ENCODE assay signal across 9 cellular contexts in the genomic region with DNA sequence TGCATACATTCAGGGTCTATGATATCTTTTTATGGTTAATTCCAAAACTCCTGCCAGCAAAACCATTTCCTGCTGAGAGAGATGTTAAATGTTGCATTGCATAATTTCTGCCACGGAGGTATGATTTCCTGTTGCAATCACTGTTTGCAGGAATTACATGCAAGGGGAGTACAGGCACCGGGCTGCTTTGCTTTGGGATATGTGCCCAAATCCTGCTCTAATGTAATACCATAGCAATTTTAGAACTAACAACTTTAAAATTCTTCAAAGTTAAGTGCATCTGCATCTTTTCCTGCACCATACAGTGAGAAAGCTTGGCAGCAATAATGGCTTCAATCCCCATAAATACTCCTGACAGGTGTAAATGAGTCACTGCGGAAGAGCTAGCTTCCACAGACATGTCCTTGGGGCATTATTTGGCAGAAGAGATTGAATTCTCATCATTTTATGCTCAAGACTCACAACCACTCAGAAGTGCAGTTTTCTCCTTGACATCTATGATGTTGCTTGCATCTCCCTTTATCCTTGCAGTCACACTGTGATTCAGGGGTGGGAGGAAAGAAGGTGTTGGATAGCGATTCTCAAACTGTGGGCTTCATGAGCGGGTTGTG. TPM values are rescaled to one million over a fixed set of nuclear protein-coding genes. Genes with fewer than 3 reads are reported as not detected.
A peak's percentile ranks its signal among the peaks of the same experiment; 100 is the strongest.
DNase-seq lines count a peak whose midpoint lies in the region; ATAC-seq, FAIRE-seq and TF ChIP-seq lines count a peak whose summit lies in the region.
"Had no signal": no experiment of that assay in that cellular context is flagged by ENCODE, and none has a peak within 500 bp of the region (broad histone marks: within the 10 kb centered on the region; RNA-seq: fewer than 3 reads in every experiment).

No MANE protein-coding gene starts in this region.

- DNase-seq in H54 (ENCODE audit: insufficient read length, low spot score) (peak; percentile 30), RWPE2 (ENCODE audit: low spot score) (no peak), fibroblast of the conjunctiva (ENCODE audit: low read depth) (peak; percentile 77), GM12892 (ENCODE audit: insufficient read length) (no peak), GOT3 (lab: John Stamatoyannopoulos, UW) (no peak), DMS 273 treated with DMSO at 0.1 percent for 48 hours (lab: John Stamatoyannopoulos, UW) (no peak)
- DNase-seq: activated naive CD4-positive, alpha-beta T cell treated with anti-CD3 and anti-CD28 coated beads for 36 hours had no signal

- H3K4me1 ChIP-seq in RWPE2 (ENCODE audit: insufficient read depth, poor library complexity, severe bottlenecking) (peaks cover 27% of the 10 kb centered on the region), skeletal muscle satellite cell (ENCODE audit: control insufficient read depth, insufficient read depth, low read length) (peaks cover 21% of the 10 kb centered on the region)

- peak overlapping the region; percentile 27 for H3K4me2 ChIP-seq in skeletal muscle satellite cell (ENCODE audit: low read length)

- H3K4me3 ChIP-seq in RWPE2 (ENCODE audit: severe bottlenecking) (no peak overlapping the region), skeletal muscle satellite cell (ENCODE audit: low read length) (no peak overlapping the region)

- ATAC-seq in RWPE2 (ENCODE audit: low read depth), result peak; percentile 94

- TF ChIP-seq POLR2A in H54 (IDR thresholded peaks at IDR 0.05; ENCODE audit: low read depth, low read length) (no peak), GM12892 (IDR thresholded peaks at IDR 0.05; ENCODE audit: low read depth, low read length) (no peak)

- H3K9me3 ChIP-seq in RWPE2 (ENCODE audit: severe bottlenecking) (no peaks in the 10 kb centered on the region), skeletal muscle satellite cell (replicated peaks; ENCODE audit: low read length) (no peaks in the 10 kb centered on the region)

- FAIRE-seq in H54 (lab: Jason Lieb, UNC), result peak; percentile 68
- no peak for FAIRE-seq in GM12892 (lab: Jason Lieb, UNC)

- no peak overlapping the region for H3K9ac ChIP-seq in skeletal muscle satellite cell (ENCODE audit: low read depth, low read length)

- H3K27me3 ChIP-seq in RWPE2 (ENCODE audit: insufficient read depth, poor library complexity, severe bottlenecking), result no peaks in the 10 kb centered on the region
- H3K27me3 ChIP-seq in skeletal muscle satellite cell (ENCODE audit: control insufficient read depth, insufficient read depth, low read length), result no peaks in the 10 kb centered on the region

- peak overlapping the region; percentile 92 for H3K27ac ChIP-seq in RWPE2 (ENCODE audit: poor library complexity, severe bottlenecking)
- H3K27ac ChIP-seq: HL-60 had no signal

- TF ChIP-seq CTCF in RWPE2 (IDR thresholded peaks at IDR 0.05; ENCODE audit: poor library complexity, severe bottlenecking), result no peak

- H3K36me3 ChIP-seq in RWPE2 (ENCODE audit: low read depth) (no peaks in the 10 kb centered on the region), skeletal muscle satellite cell (ENCODE audit: insufficient read depth, low read length) (no peaks in the 10 kb centered on the region)

RNA-seq across cellular contexts. Expression of a gene that starts 29.6 kb away (rescaled TPM):
- 20.1 and 36.8 TPM in 2 replicates for total RNA-seq in skeletal muscle satellite cell (2012; rRNA removed)
- polyA plus RNA-seq in GM12892 (2012; ENCODE audit: missing spikeins), result 0.08 TPM

Comparison
In these comparisons a context has a peak if more than half of its experiments do, and no peak if none do; other contexts are left out.
1. DNase-seq: peak in H54 (single experiment) and fibroblast of the conjunctiva (single experiment); none in RWPE2 (single experiment), GM12892 (single experiment), GOT3 (single experiment) and DMS 273 treated with DMSO at 0.1 percent for 48 hours (single experiment).